ENCODE assay signal across 1 cellular context in genomic region chr1:190619724-190620123, GRCh38.
TF ChIP-seq lines count a peak whose summit lies in the region.

No MANE protein-coding gene starts in this region.

TF ChIP-seq in SK-N-SH treated with all-trans-retinoic acid at 6 μM for 48 hours, 23 proteins besides CTCF, POLR2A, EP300 and RAD21 (continued from another document):
- TF ChIP-seq OSR1 (CRISPR knock-in tag; IDR thresholded peaks at IDR 0.05) (no peak), SNAI2 (CRISPR knock-in tag; IDR thresholded peaks at IDR 0.05) (no peak), ZNF8 (CRISPR knock-in tag; IDR thresholded peaks at IDR 0.05) (no peak), CSRNP3 (CRISPR knock-in tag; IDR thresholded peaks at IDR 0.05) (no peak), TSHZ2 (CRISPR knock-in tag; IDR thresholded peaks at IDR 0.05) (no peak), ESRRG (CRISPR knock-in tag; IDR thresholded peaks at IDR 0.05) (no peak), ZNF70 (CRISPR knock-in tag; IDR thresholded peaks at IDR 0.05) (no peak), PATZ1 (CRISPR knock-in tag; IDR thresholded peaks at IDR 0.05; ENCODE audit: borderline replicate concordance) (no peak), ARNTL (CRISPR knock-in tag; IDR thresholded peaks at IDR 0.05; ENCODE audit: borderline replicate concordance, low read depth) (no peak)
